8 cellular contexts compared by ENCODE assay signal in the genomic region with DNA sequence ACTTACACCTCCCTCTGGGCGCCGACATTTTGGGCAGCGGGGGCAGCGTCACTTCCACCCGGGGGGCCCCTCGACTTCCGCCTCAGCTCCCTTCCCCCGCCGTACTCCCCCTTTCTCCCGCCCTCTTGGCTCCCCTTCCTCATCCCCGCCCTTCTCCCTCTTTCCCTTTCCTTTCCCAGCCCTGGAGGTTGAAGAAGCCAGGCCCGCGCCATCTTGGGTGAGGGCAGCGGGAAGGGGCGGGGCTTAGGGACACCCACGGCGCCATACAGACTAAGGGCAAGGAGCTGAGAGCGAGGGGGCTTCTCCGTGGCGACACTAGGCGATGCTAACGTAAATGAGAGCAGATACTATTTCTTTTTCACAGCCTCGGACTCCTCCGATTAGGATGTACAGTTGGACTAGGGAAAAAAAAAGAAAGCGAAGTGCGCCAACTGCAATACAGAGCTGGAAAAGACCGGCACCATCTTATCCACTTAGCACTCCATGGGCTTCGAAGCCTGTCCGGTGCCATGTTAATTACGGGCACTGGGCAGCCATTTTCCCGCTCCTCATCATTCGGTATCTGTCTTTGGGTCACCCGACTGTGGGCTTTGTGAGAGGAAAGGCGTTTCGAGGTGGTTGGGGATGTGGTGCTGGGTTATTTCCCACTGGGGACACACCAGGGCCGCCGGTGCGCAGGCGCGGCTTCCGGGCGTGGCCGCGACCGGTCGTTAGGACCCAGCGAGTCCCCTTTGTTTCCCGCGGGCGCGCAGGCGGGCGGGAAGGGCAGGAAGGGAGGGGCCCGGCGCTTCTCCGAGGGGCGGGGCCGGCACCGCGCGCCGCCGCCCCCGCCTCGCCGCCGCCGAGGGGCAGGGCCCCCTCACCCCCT. TPM values are rescaled to one million over a fixed set of nuclear protein-coding genes. Genes with fewer than 3 reads are reported as not detected.
A peak's percentile ranks its signal among the peaks of the same experiment; 100 is the strongest.
DNase-seq lines count a peak whose midpoint lies in the region; ATAC-seq and TF ChIP-seq lines count a peak whose summit lies in the region.

A gene with protein sequence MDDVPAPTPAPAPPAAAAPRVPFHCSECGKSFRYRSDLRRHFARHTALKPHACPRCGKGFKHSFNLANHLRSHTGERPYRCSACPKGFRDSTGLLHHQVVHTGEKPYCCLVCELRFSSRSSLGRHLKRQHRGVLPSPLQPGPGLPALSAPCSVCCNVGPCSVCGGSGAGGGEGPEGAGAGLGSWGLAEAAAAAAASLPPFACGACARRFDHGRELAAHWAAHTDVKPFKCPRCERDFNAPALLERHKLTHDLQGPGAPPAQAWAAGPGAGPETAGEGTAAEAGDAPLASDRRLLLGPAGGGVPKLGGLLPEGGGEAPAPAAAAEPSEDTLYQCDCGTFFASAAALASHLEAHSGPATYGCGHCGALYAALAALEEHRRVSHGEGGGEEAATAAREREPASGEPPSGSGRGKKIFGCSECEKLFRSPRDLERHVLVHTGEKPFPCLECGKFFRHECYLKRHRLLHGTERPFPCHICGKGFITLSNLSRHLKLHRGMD (minus strand): TSS at position 50 of the 868 bp plus-strand sequence. CDS start 1,652 bp downstream, outside the sequence.
A gene with protein sequence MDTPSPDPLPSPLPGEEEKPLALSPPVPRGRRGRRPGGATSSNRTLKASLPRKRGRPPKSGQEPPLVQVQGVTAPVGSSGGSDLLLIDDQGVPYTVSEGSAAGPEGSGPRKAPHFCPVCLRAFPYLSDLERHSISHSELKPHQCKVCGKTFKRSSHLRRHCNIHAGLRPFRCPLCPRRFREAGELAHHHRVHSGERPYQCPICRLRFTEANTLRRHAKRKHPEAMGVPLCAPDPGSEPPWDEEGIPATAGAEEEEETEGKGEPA (plus strand): TSS at position 821 of the 868 bp plus-strand sequence. CDS start 1,825 bp downstream, outside the sequence.

- WGBS in lower leg skin, 2 donors: 0% methylated on average over 48 to 52 of the region's 68 CpGs

- peaks cover 24 to 32% of the 10 kb centered on the region in 2 donors for H3K36me3 Mint-ChIP-seq in CD14-positive monocyte

- peak within 1 kb of the TSS; percentile 91 to 99 (median 97) for H3K27ac Mint-ChIP-seq in CD14-positive monocyte

- intact Hi-C loops in CD14-positive monocyte (cut with micrococcal nuclease): loop anchor here (1.0 to 10.0 kb wide), 4 partner anchors 12 to 195 kb away; a partner anchor contains a TSS
- intact Hi-C loops in lower leg skin (cut with DNase I; ENCODE audit: low total_unique reads): no loop called here

- TF ChIP-seq POLR2A in lower leg skin (IDR thresholded peaks at IDR 0.05): no peak

- ATAC-seq in GM19438 (IDR thresholded peaks at IDR 0.05; ENCODE audit: low read depth, unreplicated experiment): peak; percentile 54

- H3K27me3 Mint-ChIP-seq in CD14-positive monocyte (ENCODE audit: low read depth in 3 of 3): no peaks in the 10 kb centered on the region

- H3K9me3 Mint-ChIP-seq in CD14-positive monocyte: peaks cover 6 to 18% (median 12%) of the 10 kb centered on the region in 7 donors

- no peak for TF ChIP-seq CTCF in CD14-positive monocyte (IDR thresholded peaks at IDR 0.05)
- TF ChIP-seq CTCF in lower leg skin (IDR thresholded peaks at IDR 0.05): no peak

- peaks cover 30% of the 10 kb centered on the region for H3K4me1 Mint-ChIP-seq in CD14-positive monocyte

- DNase-seq in CD14-positive monocyte (ENCODE audit: low spot score) (peak; percentile 98), HK-2 (ENCODE audit: unreplicated experiment) (peak; percentile 99), NCI-H82 treated with DMSO at 0.1 percent for 48 hours (lab: John Stamatoyannopoulos, UW; ENCODE audit: unreplicated experiment) (peak; percentile 98), dermis microvascular lymphatic vessel endothelial cell (ENCODE audit: low read depth in 2 of 2) (peak; percentile 96 to 99), lower leg skin (ENCODE audit: low spot score in 2 of 2) (peak; percentile 98 to 100)
- DNase-seq in activated CD4-positive, alpha-beta T cell treated with anti-CD3 and anti-CD28 coated beads, Interleukin-2, amount 50 U/mL, for 48 hours: peak; percentile 97 to 98
- DNase-seq in stimulated activated CD4-positive, alpha-beta T cell treated with anti-CD3 and anti-CD28 coated beads, Interleukin-4, amount 100 ng/mL, for 4 hours: peak; percentile 93 to 95

- H3K4me3 Mint-ChIP-seq in CD14-positive monocyte: peak within 1 kb of the TSS; percentile 95 to 100

- H3K4me3 ChIP-seq in lower leg skin (ENCODE audit: low read depth, poor library complexity, severe bottlenecking): peak within 1 kb of the TSS; percentile 67

RNA-seq across cellular contexts. Expression of the first gene that starts in this region (rescaled TPM):
- 1 to 10 TPM; 1.2 to 1.6 TPM for polyA plus RNA-seq in CD14-positive monocyte
- 2.6 and 3.3 TPM in 2 replicates for total RNA-seq in dermis microvascular lymphatic vessel endothelial cell
- total RNA-seq in lower leg skin: 10 to 100 TPM in 1 of 4 donors, 1 to 10 TPM in 3; 5.9 to 14.3 (median 7.7) TPM

RNA-seq across cellular contexts. Expression of the second gene that starts in this region (rescaled TPM):
- polyA plus RNA-seq in CD14-positive monocyte: 10 to 100 TPM; 41.8 to 45.7 TPM
- total RNA-seq in dermis microvascular lymphatic vessel endothelial cell (6.9 and 11.9 TPM in 2 replicates), lower leg skin (10 to 100 TPM; 58.4 to 88.3 (median 78.3) TPM)

Comparison
In these comparisons a context has a peak if more than half of its experiments do, and no peak if none do; other contexts are left out.
1. Peak in every context shown above with its lines: DNase-seq, ATAC-seq and H3K4me3 ChIP-seq.